In genomic region chr5:143824851-143825720, GRCh38 we compare ENCODE assay signal across 8 cellular contexts. TPM values are rescaled to one million over a fixed set of nuclear protein-coding genes. Genes with fewer than 3 reads are reported as not detected.
DNase-seq lines count a peak whose midpoint lies in the region; ATAC-seq and TF ChIP-seq lines count a peak whose summit lies in the region.

No MANE protein-coding gene starts in this region.

- no peak overlapping the region for H3K9ac ChIP-seq in Karpas-422 (ENCODE audit: low read length)

- no peak overlapping the region for H3K4me3 Mint-ChIP-seq in activated T-helper 17 cell treated with anti-CD3 and anti-CD28 coated beads, Interleukin-2, amount 50 U/mL, for 72 hours

- H3K27ac Mint-ChIP-seq in activated T-helper 17 cell treated with anti-CD3 and anti-CD28 coated beads, Interleukin-2, amount 50 U/mL, for 72 hours: no peak overlapping the region

- H3K36me3 ChIP-seq in Karpas-422 (ENCODE audit: insufficient read depth, low read length): no peaks in the 10 kb centered on the region
- H3K36me3 ChIP-seq in thoracic aorta: no peaks in the 10 kb centered on the region

- peaks cover 12% of the 10 kb centered on the region for H3K4me1 Mint-ChIP-seq in activated T-helper 17 cell treated with anti-CD3 and anti-CD28 coated beads, Interleukin-2, amount 50 U/mL, for 72 hours

- H3K4me3 ChIP-seq in Karpas-422 (ENCODE audit: low read length): no peak overlapping the region
- H3K4me3 ChIP-seq in thoracic aorta: no peak overlapping the region

- peaks cover 3% of the 10 kb centered on the region for H3K27me3 Mint-ChIP-seq in activated T-helper 17 cell treated with anti-CD3 and anti-CD28 coated beads, Interleukin-2, amount 50 U/mL, for 72 hours

- no peaks in the 10 kb centered on the region for H3K36me3 Mint-ChIP-seq in activated T-helper 17 cell treated with anti-CD3 and anti-CD28 coated beads, Interleukin-2, amount 50 U/mL, for 72 hours (ENCODE audit: low read depth)

- ATAC-seq in GM21737 (IDR thresholded peaks at IDR 0.05; ENCODE audit: unreplicated experiment) (peak; percentile 73), omental fat pad (ENCODE audit: low FRiP score) (peak; percentile 87), thoracic aorta (ENCODE audit: insufficient number of reproducible peaks, low FRiP score, low read depth) (no peak)
- peak; percentile 48 for ATAC-seq in activated T-helper 17 cell treated with anti-CD3 and anti-CD28 coated beads, Interleukin-2, amount 50 U/mL, for 72 hours (replicated peaks)

- no peaks in the 10 kb centered on the region for H3K79me2 ChIP-seq in Karpas-422 (ENCODE audit: low read length)

- no peaks in the 10 kb centered on the region for H3K27me3 ChIP-seq in Karpas-422 (ENCODE audit: low read length)
- no peaks in the 10 kb centered on the region for H3K27me3 ChIP-seq in thoracic aorta (replicated peaks; ENCODE audit: insufficient read depth)

- no peaks in the 10 kb centered on the region for H3K9me3 Mint-ChIP-seq in activated T-helper 17 cell treated with anti-CD3 and anti-CD28 coated beads, Interleukin-2, amount 50 U/mL, for 72 hours

- H3K9me3 ChIP-seq in Karpas-422 (ENCODE audit: low read length) (no peaks in the 10 kb centered on the region), thoracic aorta (no peaks in the 10 kb centered on the region)

- H4K20me1 ChIP-seq in Karpas-422 (ENCODE audit: insufficient read depth, low read depth, low read length): no peaks in the 10 kb centered on the region

- H3K27ac ChIP-seq in Karpas-422 (ENCODE audit: low read length): no peak overlapping the region
- H3K27ac ChIP-seq in thoracic aorta: no peak overlapping the region

- no peak overlapping the region for H2AFZ ChIP-seq in Karpas-422 (ENCODE audit: low read length)

- TF ChIP-seq CTCF in omental fat pad (IDR thresholded peaks at IDR 0.05) (peak in 2 of 3 donors; percentile 80 to 82), thoracic aorta (IDR thresholded peaks at IDR 0.05) (peak; percentile 86)

- peak; percentile 83 for DNase-seq in Daoy (ENCODE audit: low read depth)
- peak; percentile 93 for DNase-seq in Karpas-422
- DNase-seq in RPMI7951 (ENCODE audit: low read depth): peak; percentile 53
- peak; percentile 23 for DNase-seq in foreskin melanocyte
- peak; percentile 84 for DNase-seq in omental fat pad (ENCODE audit: low spot score)
- peak; percentile 20 for DNase-seq in thoracic aorta (ENCODE audit: low spot score)

- H3K4me1 ChIP-seq in Karpas-422 (ENCODE audit: low read length): peaks cover 21% of the 10 kb centered on the region
- H3K4me1 ChIP-seq in thoracic aorta (ENCODE audit: control insufficient read depth in 1 of 2, low read depth in 2 of 2): peaks cover 0 to 11% of the 10 kb centered on the region in 2 donors

- H3K4me2 ChIP-seq in Karpas-422 (ENCODE audit: low read depth, low read length, poor library complexity, severe bottlenecking): peak overlapping the region; percentile 14

- H3K9me2 ChIP-seq in Karpas-422 (replicated peaks; ENCODE audit: insufficient read depth, low read length): no peaks in the 10 kb centered on the region

RNA-seq across cellular contexts. Expression of gene HMHB1, which starts 13.1 kb away (rescaled TPM):
- not detected in 2 replicates for total RNA-seq in Daoy (2014; rRNA removed; shearing (Covaris generic))
- not detected in 2 replicates for total RNA-seq in Karpas-422 (2014; rRNA removed; shearing (Covaris generic); ENCODE audit: low replicate concordance)
- total RNA-seq in RPMI7951 (2014; rRNA removed; shearing (Covaris generic)): not detected in 2 replicates
- total RNA-seq in activated T-helper 17 cell treated with anti-CD3 and anti-CD28 coated beads, Interleukin-2, amount 50 U/mL, for 72 hours: not detected
- not detected for total RNA-seq in omental fat pad
- not detected for total RNA-seq in thoracic aorta

Comparison
In these comparisons a context has a peak if more than half of its experiments do, and no peak if none do; other contexts are left out.
1. DNase-seq: peak in every context shown above with its lines; median percentile 93 in Karpas-422; 84 in omental fat pad; 83 in Daoy; 53 in RPMI7951; 23 in foreskin melanocyte; 20 in thoracic aorta.